Comparison of ENCODE assay signal across 1 cellular context in genomic region chr15:73648027-73648295, GRCh38.
TF ChIP-seq lines count a peak whose summit lies in the region.

No MANE protein-coding gene starts in this region.

TF ChIP-seq in GM23338, 12 proteins besides CTCF, POLR2A, EP300 and RAD21 (continued from another document):
- no peak for TF ChIP-seq REST (IDR thresholded peaks at IDR 0.05; ENCODE audit: unreplicated experiment)
- no peak for TF ChIP-seq CREB1 (CRISPR knock-in tag; IDR thresholded peaks at IDR 0.05; ENCODE audit: low read depth)
- TF ChIP-seq ZNF331 (CRISPR knock-in tag; IDR thresholded peaks at IDR 0.05; ENCODE audit: low read depth), result no peak
- TF ChIP-seq EZH2phosphoT487 (IDR thresholded peaks at IDR 0.05; ENCODE audit: unreplicated experiment), result no peak
- no peak for TF ChIP-seq NANOG (IDR thresholded peaks at IDR 0.05; ENCODE audit: borderline replicate concordance)
- no peak for TF ChIP-seq JUNB (IDR thresholded peaks at IDR 0.05; ENCODE audit: unreplicated experiment)
- no peak for TF ChIP-seq EZH2 (IDR thresholded peaks at IDR 0.05; ENCODE audit: low read depth, unreplicated experiment)
TF ChIP-seq in GM23338: peak in this region for 0.
